ENCODE assay signal across 1 cellular context in the genomic region with DNA sequence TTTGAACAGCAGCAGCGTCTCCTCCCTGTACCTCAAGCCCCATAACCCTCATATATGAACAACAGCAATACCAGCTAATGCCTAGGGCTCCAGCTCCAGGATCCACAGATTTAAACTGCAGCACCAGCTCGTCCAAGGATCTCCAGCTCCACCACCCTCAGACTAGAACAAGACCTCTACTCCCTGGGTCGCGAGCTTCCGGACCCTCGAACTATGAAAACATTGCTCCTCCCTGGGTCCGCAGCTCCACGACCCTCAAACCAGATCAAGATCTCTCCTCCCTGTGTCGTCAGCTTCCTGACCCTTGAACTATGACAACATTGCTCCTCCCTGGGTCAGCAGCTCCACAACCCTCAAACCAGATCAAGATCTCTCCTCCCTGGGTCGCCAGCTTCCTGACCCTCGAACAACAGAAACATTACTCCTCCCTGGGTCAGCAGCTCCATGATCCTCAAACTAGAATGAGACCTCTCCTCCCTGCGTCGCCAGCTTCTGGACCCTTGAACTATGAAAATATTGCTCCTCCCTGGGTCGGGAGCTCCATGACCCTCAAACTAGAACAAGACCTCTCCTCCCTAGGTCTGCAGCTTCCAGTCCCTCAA.
TF ChIP-seq lines count a peak whose summit lies in the region.

No MANE protein-coding gene starts in this region.

TF ChIP-seq in HepG2, 621 proteins besides CTCF, POLR2A, EP300 and RAD21 (continued from another document and continues in another):
- TF ChIP-seq, protein P1, sequence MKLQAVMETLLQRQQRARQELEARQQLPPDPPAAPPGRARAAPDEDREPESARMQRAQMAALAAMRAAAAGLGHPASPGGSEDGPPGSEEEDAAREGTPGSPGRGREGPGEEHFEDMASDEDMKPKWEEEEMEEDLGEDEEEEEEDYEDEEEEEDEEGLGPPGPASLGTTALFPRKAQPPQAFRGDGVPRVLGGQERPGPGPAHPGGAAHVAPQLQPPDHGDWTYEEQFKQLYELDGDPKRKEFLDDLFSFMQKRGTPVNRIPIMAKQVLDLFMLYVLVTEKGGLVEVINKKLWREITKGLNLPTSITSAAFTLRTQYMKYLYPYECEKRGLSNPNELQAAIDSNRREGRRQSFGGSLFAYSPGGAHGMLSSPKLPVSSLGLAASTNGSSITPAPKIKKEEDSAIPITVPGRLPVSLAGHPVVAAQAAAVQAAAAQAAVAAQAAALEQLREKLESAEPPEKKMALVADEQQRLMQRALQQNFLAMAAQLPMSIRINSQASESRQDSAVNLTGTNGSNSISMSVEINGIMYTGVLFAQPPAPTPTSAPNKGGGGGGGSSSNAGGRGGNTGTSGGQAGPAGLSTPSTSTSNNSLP (IDR thresholded peaks at IDR 0.05; ENCODE audit: low read depth, low read length), result no peak
- TF ChIP-seq ZFP41 (CRISPR knock-in tag; IDR thresholded peaks at IDR 0.05; ENCODE audit: borderline replicate concordance) (0 out of 2 replicates have a peak, but pooled peaks have one; percentile 45), NR2F2 (IDR thresholded peaks at IDR 0.05; ENCODE audit: borderline replicate concordance, low read depth) (0 out of 2 replicates have a peak, but pooled peaks have one; percentile 25), ZMYM4 (CRISPR knock-in tag; IDR thresholded peaks at IDR 0.05) (0 out of 2 replicates have a peak, but pooled peaks have one; percentile 24), ZNF788 (CRISPR knock-in tag; IDR thresholded peaks at IDR 0.05; ENCODE audit: borderline replicate concordance) (0 out of 2 replicates have a peak, but pooled peaks have one; percentile 17), JUN (CRISPR knock-in tag; IDR thresholded peaks at IDR 0.05) (0 out of 2 replicates have a peak, but pooled peaks have one; percentile 10), TSC22D2 (CRISPR knock-in tag; IDR thresholded peaks at IDR 0.05; ENCODE audit: borderline replicate concordance) (no peak), ZSCAN22 (CRISPR knock-in tag; IDR thresholded peaks at IDR 0.05) (peak; percentile 82), HNF4G (IDR thresholded peaks at IDR 0.05; ENCODE audit: borderline replicate concordance, low read depth, low read length) (peak; percentile 64), HNF4G (CRISPR knock-in tag; IDR thresholded peaks at IDR 0.05; ENCODE audit: borderline replicate concordance, low read depth) (no peak; the same call in 1 of the 2 replicates), CREB1 (IDR thresholded peaks at IDR 0.05) (0 out of 2 replicates have a peak, but pooled peaks have one; percentile 28), CREB1 (CRISPR knock-in tag; IDR thresholded peaks at IDR 0.05) (no peak), ZSCAN31 (CRISPR knock-in tag; IDR thresholded peaks at IDR 0.05; ENCODE audit: low read depth) (no peak), ZSCAN21 (CRISPR knock-in tag; IDR thresholded peaks at IDR 0.05; ENCODE audit: borderline replicate concordance) (no peak), SOX6 (IDR thresholded peaks at IDR 0.05) (no peak), SOX6 (CRISPR knock-in tag; IDR thresholded peaks at IDR 0.05) (0 out of 2 replicates have a peak, but pooled peaks have one; percentile 2), RFXAP (CRISPR knock-in tag; IDR thresholded peaks at IDR 0.05; ENCODE audit: borderline replicate concordance) (peak; percentile 35; the same call in 1 of the 2 replicates), SPEN (CRISPR knock-in tag; IDR thresholded peaks at IDR 0.05; ENCODE audit: low read depth) (0 out of 2 replicates have a peak, but pooled peaks have one; percentile 26), ZBTB7B (CRISPR knock-in tag; IDR thresholded peaks at IDR 0.05) (peak; percentile 39; the same call in 1 of the 2 replicates), ZNF343 (CRISPR knock-in tag; IDR thresholded peaks at IDR 0.05) (no peak), MTA1 (CRISPR knock-in tag; IDR thresholded peaks at IDR 0.05; ENCODE audit: borderline replicate concordance) (no peak), HES4 (CRISPR knock-in tag; IDR thresholded peaks at IDR 0.05; ENCODE audit: borderline replicate concordance) (no peak), HNF4A (CRISPR knock-in tag; IDR thresholded peaks at IDR 0.05) (peak; percentile 59), KLF13 (CRISPR knock-in tag; IDR thresholded peaks at IDR 0.05) (0 out of 2 replicates have a peak, but pooled peaks have one; percentile 73), ATM (IDR thresholded peaks at IDR 0.05; ENCODE audit: borderline replicate concordance) (no peak), NCOA5 (CRISPR knock-in tag; IDR thresholded peaks at IDR 0.05) (no peak), ZNF136 (CRISPR knock-in tag; IDR thresholded peaks at IDR 0.05; ENCODE audit: low read depth) (no peak), TEAD3 (CRISPR knock-in tag; optimal IDR thresholded peaks at IDR 0.05; ENCODE audit: borderline replicate concordance) (peak; percentile 23)
- TF ChIP-seq, protein P2, sequence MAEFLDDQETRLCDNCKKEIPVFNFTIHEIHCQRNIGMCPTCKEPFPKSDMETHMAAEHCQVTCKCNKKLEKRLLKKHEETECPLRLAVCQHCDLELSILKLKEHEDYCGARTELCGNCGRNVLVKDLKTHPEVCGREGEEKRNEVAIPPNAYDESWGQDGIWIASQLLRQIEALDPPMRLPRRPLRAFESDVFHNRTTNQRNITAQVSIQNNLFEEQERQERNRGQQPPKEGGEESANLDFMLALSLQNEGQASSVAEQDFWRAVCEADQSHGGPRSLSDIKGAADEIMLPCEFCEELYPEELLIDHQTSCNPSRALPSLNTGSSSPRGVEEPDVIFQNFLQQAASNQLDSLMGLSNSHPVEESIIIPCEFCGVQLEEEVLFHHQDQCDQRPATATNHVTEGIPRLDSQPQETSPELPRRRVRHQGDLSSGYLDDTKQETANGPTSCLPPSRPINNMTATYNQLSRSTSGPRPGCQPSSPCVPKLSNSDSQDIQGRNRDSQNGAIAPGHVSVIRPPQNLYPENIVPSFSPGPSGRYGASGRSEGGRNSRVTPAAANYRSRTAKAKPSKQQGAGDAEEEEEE (CRISPR knock-in tag; IDR thresholded peaks at IDR 0.05; ENCODE audit: borderline replicate concordance), result no peak
- TF ChIP-seq, protein P3, sequence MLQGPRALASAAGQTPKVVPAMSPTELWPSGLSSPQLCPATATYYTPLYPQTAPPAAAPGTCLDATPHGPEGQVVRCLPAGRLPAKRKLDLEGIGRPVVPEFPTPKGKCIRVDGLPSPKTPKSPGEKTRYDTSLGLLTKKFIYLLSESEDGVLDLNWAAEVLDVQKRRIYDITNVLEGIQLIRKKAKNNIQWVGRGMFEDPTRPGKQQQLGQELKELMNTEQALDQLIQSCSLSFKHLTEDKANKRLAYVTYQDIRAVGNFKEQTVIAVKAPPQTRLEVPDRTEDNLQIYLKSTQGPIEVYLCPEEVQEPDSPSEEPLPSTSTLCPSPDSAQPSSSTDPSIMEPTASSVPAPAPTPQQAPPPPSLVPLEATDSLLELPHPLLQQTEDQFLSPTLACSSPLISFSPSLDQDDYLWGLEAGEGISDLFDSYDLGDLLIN (CRISPR knock-in tag; IDR thresholded peaks at IDR 0.05; ENCODE audit: borderline replicate concordance), result no peak
- TF ChIP-seq, protein P4, sequence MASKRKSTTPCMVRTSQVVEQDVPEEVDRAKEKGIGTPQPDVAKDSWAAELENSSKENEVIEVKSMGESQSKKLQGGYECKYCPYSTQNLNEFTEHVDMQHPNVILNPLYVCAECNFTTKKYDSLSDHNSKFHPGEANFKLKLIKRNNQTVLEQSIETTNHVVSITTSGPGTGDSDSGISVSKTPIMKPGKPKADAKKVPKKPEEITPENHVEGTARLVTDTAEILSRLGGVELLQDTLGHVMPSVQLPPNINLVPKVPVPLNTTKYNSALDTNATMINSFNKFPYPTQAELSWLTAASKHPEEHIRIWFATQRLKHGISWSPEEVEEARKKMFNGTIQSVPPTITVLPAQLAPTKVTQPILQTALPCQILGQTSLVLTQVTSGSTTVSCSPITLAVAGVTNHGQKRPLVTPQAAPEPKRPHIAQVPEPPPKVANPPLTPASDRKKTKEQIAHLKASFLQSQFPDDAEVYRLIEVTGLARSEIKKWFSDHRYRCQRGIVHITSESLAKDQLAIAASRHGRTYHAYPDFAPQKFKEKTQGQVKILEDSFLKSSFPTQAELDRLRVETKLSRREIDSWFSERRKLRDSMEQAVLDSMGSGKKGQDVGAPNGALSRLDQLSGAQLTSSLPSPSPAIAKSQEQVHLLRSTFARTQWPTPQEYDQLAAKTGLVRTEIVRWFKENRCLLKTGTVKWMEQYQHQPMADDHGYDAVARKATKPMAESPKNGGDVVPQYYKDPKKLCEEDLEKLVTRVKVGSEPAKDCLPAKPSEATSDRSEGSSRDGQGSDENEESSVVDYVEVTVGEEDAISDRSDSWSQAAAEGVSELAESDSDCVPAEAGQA (IDR thresholded peaks at IDR 0.05; ENCODE audit: low read depth), result no peak
- TF ChIP-seq, protein P4 (CRISPR knock-in tag; IDR thresholded peaks at IDR 0.05; ENCODE audit: borderline replicate concordance), result no peak
- TF ChIP-seq, protein P5, sequence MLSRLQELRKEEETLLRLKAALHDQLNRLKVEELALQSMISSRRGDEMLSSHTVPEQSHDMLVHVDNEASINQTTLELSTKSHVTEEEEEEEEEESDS (CRISPR knock-in tag; IDR thresholded peaks at IDR 0.05; ENCODE audit: borderline replicate concordance), result no peak
- TF ChIP-seq, protein P6, sequence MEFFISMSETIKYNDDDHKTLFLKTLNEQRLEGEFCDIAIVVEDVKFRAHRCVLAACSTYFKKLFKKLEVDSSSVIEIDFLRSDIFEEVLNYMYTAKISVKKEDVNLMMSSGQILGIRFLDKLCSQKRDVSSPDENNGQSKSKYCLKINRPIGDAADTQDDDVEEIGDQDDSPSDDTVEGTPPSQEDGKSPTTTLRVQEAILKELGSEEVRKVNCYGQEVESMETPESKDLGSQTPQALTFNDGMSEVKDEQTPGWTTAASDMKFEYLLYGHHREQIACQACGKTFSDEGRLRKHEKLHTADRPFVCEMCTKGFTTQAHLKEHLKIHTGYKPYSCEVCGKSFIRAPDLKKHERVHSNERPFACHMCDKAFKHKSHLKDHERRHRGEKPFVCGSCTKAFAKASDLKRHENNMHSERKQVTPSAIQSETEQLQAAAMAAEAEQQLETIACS (CRISPR knock-in tag; IDR thresholded peaks at IDR 0.05), result no peak
- TF ChIP-seq, protein P7, sequence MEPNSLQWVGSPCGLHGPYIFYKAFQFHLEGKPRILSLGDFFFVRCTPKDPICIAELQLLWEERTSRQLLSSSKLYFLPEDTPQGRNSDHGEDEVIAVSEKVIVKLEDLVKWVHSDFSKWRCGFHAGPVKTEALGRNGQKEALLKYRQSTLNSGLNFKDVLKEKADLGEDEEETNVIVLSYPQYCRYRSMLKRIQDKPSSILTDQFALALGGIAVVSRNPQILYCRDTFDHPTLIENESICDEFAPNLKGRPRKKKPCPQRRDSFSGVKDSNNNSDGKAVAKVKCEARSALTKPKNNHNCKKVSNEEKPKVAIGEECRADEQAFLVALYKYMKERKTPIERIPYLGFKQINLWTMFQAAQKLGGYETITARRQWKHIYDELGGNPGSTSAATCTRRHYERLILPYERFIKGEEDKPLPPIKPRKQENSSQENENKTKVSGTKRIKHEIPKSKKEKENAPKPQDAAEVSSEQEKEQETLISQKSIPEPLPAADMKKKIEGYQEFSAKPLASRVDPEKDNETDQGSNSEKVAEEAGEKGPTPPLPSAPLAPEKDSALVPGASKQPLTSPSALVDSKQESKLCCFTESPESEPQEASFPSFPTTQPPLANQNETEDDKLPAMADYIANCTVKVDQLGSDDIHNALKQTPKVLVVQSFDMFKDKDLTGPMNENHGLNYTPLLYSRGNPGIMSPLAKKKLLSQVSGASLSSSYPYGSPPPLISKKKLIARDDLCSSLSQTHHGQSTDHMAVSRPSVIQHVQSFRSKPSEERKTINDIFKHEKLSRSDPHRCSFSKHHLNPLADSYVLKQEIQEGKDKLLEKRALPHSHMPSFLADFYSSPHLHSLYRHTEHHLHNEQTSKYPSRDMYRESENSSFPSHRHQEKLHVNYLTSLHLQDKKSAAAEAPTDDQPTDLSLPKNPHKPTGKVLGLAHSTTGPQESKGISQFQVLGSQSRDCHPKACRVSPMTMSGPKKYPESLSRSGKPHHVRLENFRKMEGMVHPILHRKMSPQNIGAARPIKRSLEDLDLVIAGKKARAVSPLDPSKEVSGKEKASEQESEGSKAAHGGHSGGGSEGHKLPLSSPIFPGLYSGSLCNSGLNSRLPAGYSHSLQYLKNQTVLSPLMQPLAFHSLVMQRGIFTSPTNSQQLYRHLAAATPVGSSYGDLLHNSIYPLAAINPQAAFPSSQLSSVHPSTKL (CRISPR knock-in tag; IDR thresholded peaks at IDR 0.05), result 0 out of 2 replicates have a peak, but pooled peaks have one; percentile 31
